ENCODE assay signal across 1 cellular context in the genomic region with DNA sequence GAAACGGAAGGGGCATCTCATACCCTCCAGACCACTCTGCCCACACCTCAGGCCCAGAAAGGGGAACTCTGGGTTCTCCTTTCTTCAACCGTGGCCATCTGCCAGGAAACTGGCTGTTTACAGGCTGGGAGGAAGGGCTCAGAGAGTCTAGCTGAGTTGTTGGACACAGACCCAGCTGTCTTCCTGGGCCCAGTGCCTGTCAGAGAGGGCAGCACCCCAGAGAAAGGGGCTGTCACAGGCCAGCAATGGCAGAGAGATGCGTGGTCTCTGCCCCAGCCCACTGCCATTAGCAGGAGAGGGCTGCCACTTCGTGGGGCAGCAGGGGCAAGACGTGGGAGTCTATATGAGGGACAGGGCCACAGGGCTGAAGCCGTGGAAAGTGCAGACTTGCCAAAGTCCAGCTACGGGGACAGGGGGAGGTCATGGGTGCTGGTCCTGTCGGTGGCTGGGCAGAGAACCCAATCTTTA.
TF ChIP-seq lines count a peak whose summit lies in the region.

No MANE protein-coding gene starts in this region.

TF ChIP-seq in HepG2, 621 proteins besides CTCF, POLR2A, EP300 and RAD21 (continued from another document):
- TF ChIP-seq, protein P1, sequence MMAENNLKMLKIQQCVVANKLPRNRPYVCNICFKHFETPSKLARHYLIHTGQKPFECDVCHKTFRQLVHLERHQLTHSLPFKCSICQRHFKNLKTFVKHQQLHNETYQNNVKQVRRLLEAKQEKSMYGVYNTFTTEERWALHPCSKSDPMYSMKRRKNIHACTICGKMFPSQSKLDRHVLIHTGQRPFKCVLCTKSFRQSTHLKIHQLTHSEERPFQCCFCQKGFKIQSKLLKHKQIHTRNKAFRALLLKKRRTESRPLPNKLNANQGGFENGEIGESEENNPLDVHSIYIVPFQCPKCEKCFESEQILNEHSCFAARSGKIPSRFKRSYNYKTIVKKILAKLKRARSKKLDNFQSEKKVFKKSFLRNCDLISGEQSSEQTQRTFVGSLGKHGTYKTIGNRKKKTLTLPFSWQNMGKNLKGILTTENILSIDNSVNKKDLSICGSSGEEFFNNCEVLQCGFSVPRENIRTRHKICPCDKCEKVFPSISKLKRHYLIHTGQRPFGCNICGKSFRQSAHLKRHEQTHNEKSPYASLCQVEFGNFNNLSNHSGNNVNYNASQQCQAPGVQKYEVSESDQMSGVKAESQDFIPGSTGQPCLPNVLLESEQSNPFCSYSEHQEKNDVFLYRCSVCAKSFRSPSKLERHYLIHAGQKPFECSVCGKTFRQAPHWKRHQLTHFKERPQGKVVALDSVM (CRISPR knock-in tag; IDR thresholded peaks at IDR 0.05), result no peak
- TF ChIP-seq SNAI1 (CRISPR knock-in tag; IDR thresholded peaks at IDR 0.05; ENCODE audit: borderline replicate concordance) (no peak), U2AF2 (IDR thresholded peaks at IDR 0.05; ENCODE audit: low read depth, low read length) (no peak), ZNF562 (CRISPR knock-in tag; IDR thresholded peaks at IDR 0.05; ENCODE audit: borderline replicate concordance) (no peak), SUZ12 (IDR thresholded peaks at IDR 0.05; ENCODE audit: low read depth, low read length) (no peak), CHCHD3 (CRISPR knock-in tag; IDR thresholded peaks at IDR 0.05) (no peak), ZFP36L2 (CRISPR knock-in tag; IDR thresholded peaks at IDR 0.05) (no peak), CHD2 (IDR thresholded peaks at IDR 0.05; ENCODE audit: low read depth, low read length) (no peak), ZNF775 (CRISPR knock-in tag; IDR thresholded peaks at IDR 0.05; ENCODE audit: borderline replicate concordance) (no peak), SIN3B (IDR thresholded peaks at IDR 0.05; ENCODE audit: low read length) (no peak), DMAP1 (CRISPR knock-in tag; IDR thresholded peaks at IDR 0.05) (no peak), ZFP90 (CRISPR knock-in tag; IDR thresholded peaks at IDR 0.05; ENCODE audit: borderline replicate concordance) (no peak), ZNF781 (CRISPR knock-in tag; IDR thresholded peaks at IDR 0.05; ENCODE audit: borderline replicate concordance, not compliant biosample characterization) (no peak), JUNB (CRISPR knock-in tag; IDR thresholded peaks at IDR 0.05; ENCODE audit: borderline replicate concordance) (no peak), MIER2 (CRISPR knock-in tag; IDR thresholded peaks at IDR 0.05) (no peak), ZNF44 (CRISPR knock-in tag; IDR thresholded peaks at IDR 0.05) (no peak)
- TF ChIP-seq, protein P2, sequence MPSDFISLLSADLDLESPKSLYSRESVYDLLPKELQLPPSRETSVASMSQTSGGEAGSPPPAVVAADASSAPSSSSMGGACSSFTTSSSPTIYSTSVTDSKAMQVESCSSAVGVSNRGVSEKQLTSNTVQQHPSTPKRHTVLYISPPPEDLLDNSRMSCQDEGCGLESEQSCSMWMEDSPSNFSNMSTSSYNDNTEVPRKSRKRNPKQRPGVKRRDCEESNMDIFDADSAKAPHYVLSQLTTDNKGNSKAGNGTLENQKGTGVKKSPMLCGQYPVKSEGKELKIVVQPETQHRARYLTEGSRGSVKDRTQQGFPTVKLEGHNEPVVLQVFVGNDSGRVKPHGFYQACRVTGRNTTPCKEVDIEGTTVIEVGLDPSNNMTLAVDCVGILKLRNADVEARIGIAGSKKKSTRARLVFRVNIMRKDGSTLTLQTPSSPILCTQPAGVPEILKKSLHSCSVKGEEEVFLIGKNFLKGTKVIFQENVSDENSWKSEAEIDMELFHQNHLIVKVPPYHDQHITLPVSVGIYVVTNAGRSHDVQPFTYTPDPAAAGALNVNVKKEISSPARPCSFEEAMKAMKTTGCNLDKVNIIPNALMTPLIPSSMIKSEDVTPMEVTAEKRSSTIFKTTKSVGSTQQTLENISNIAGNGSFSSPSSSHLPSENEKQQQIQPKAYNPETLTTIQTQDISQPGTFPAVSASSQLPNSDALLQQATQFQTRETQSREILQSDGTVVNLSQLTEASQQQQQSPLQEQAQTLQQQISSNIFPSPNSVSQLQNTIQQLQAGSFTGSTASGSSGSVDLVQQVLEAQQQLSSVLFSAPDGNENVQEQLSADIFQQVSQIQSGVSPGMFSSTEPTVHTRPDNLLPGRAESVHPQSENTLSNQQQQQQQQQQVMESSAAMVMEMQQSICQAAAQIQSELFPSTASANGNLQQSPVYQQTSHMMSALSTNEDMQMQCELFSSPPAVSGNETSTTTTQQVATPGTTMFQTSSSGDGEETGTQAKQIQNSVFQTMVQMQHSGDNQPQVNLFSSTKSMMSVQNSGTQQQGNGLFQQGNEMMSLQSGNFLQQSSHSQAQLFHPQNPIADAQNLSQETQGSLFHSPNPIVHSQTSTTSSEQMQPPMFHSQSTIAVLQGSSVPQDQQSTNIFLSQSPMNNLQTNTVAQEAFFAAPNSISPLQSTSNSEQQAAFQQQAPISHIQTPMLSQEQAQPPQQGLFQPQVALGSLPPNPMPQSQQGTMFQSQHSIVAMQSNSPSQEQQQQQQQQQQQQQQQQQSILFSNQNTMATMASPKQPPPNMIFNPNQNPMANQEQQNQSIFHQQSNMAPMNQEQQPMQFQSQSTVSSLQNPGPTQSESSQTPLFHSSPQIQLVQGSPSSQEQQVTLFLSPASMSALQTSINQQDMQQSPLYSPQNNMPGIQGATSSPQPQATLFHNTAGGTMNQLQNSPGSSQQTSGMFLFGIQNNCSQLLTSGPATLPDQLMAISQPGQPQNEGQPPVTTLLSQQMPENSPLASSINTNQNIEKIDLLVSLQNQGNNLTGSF (CRISPR knock-in tag; IDR thresholded peaks at IDR 0.05), result no peak
- TF ChIP-seq, protein P3, sequence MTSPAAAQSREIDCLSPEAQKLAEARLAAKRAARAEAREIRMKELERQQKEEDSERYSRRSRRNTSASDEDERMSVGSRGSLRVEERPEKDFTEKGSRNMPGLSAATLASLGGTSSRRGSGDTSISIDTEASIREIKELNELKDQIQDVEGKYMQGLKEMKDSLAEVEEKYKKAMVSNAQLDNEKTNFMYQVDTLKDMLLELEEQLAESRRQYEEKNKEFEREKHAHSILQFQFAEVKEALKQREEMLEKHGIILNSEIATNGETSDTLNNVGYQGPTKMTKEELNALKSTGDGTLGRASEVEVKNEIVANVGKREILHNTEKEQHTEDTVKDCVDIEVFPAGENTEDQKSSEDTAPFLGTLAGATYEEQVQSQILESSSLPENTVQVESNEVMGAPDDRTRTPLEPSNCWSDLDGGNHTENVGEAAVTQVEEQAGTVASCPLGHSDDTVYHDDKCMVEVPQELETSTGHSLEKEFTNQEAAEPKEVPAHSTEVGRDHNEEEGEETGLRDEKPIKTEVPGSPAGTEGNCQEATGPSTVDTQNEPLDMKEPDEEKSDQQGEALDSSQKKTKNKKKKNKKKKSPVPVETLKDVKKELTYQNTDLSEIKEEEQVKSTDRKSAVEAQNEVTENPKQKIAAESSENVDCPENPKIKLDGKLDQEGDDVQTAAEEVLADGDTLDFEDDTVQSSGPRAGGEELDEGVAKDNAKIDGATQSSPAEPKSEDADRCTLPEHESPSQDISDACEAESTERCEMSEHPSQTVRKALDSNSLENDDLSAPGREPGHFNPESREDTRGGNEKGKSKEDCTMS (CRISPR knock-in tag; conservative IDR thresholded peaks at IDR 0.05), result no peak
- TF ChIP-seq, protein P4, sequence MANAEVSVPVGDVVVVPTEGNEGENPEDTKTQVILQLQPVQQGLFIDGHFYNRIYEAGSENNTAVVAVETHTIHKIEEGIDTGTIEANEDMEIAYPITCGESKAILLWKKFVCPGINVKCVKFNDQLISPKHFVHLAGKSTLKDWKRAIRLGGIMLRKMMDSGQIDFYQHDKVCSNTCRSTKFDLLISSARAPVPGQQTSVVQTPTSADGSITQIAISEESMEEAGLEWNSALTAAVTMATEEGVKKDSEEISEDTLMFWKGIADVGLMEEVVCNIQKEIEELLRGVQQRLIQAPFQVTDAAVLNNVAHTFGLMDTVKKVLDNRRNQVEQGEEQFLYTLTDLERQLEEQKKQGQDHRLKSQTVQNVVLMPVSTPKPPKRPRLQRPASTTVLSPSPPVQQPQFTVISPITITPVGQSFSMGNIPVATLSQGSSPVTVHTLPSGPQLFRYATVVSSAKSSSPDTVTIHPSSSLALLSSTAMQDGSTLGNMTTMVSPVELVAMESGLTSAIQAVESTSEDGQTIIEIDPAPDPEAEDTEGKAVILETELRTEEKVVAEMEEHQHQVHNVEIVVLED (CRISPR knock-in tag; IDR thresholded peaks at IDR 0.05; ENCODE audit: borderline replicate concordance), result no peak
